ENCODE assay signal across 20 cellular contexts in the genomic region with DNA sequence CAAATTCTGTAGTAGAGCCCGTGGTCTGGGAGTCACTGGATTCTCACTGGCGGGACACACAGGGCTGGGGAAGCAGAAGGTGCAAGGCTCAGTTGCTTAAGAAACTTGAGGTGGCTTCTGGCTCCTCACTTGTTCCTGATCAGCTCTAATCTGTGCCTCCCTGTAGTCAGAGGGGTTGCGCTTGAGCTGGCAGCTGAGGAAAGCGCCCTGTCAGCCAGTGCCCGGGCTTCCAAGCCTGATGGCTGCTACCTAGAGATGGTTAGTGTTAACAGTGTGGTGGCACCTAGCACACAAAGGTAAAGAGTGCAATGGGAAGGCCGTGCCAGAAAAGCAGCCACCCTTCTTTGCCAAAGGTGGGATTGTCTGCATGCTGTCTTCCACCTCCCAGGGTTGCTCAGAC. TPM values are rescaled to one million over a fixed set of nuclear protein-coding genes. Genes with fewer than 3 reads are reported as not detected.
DNase-seq lines count a peak whose midpoint lies in the region; ATAC-seq and TF ChIP-seq lines count a peak whose summit lies in the region.
"Had no signal": no experiment of that assay in that cellular context is flagged by ENCODE, and none has a peak within 500 bp of the region (broad histone marks: within the 10 kb centered on the region; RNA-seq: fewer than 3 reads in every experiment).

No MANE protein-coding gene starts in this region.

- H3K79me2 ChIP-seq in Loucy (ENCODE audit: insufficient read depth, low read length): peaks cover 100% of the 10 kb centered on the region

- H3K36me3 ChIP-seq in Loucy (ENCODE audit: insufficient read depth, low read length): peaks cover 68% of the 10 kb centered on the region
- no peaks in the 10 kb centered on the region for H3K36me3 ChIP-seq in prostate gland

- H3K9me2 ChIP-seq in Loucy (replicated peaks; ENCODE audit: low read depth, low read length): no peaks in the 10 kb centered on the region

- CTCF ChIA-PET in CD4-positive, alpha-beta T cell (lab: Charles Lee): interaction anchor here (1.2 kb wide), 1 partner anchor 10 kb away, joined by 3 read pairs; no protein-coding TSS in a partner anchor

- H3K4me3 ChIP-seq in Loucy (ENCODE audit: low read length, poor library complexity, severe bottlenecking) (no peak overlapping the region), prostate gland (no peak overlapping the region)
- H3K4me3 ChIP-seq: ascending aorta, esophagus squamous epithelium, MG63, right atrium auricular region had no signal

- 64% methylated on average over 6 of the region's 6 CpGs for WGBS in prostate gland

- DNase-seq in CD4-positive, alpha-beta T cell: no peak
- DNase-seq in endothelial cell (ENCODE audit: low spot score) (no peak), progenitor cell of endocrine pancreas (ENCODE audit: low spot score, unreplicated experiment) (no peak), NOMO-1 (lab: John Stamatoyannopoulos, UW; ENCODE audit: unreplicated experiment in 2 of 2) (no peak), prostate gland (ENCODE audit: low spot score) (no peak), NCI-H2196 (lab: John Stamatoyannopoulos, UW; ENCODE audit: unreplicated experiment) (no peak)
- DNase-seq: activated CD4-positive, alpha-beta T cell treated with anti-CD3 and anti-CD28 coated beads, Interleukin-2, amount 10 ng/mL, durations not matched to agents 24 days and 14 days; activated naive CD4-positive, alpha-beta T cell treated with Interleukin-2 at 50 U/mL for 16 hours; CD8-positive, alpha-beta T cell; effector CD8-positive, alpha-beta T cell; esophagus squamous epithelium; GF-D8; MG63; NCI-H1436; NCI-H526 had no signal

- H4K20me1 ChIP-seq in Loucy (ENCODE audit: insufficient read depth, low read length, poor library complexity, severe bottlenecking): peaks cover 93% of the 10 kb centered on the region

- H3K4me1 ChIP-seq in Loucy (ENCODE audit: insufficient read depth, low read length, poor library complexity, severe bottlenecking) (peaks cover 40% of the 10 kb centered on the region), prostate gland (replicated peaks) (peaks cover 44% of the 10 kb centered on the region)

- H3K9me3 Mint-ChIP-seq in CD4-positive, alpha-beta T cell: no peaks in the 10 kb centered on the region
- H3K9me3 Mint-ChIP-seq in endothelial cell (ENCODE audit: unreplicated experiment): no peaks in the 10 kb centered on the region
- no peaks in the 10 kb centered on the region for H3K9me3 Mint-ChIP-seq in progenitor cell of endocrine pancreas (ENCODE audit: low read depth)
- H3K9me3 Mint-ChIP-seq: activated CD4-positive, alpha-beta T cell treated with anti-CD3 and anti-CD28 coated beads, Interleukin-2, amount 10 ng/mL, durations not matched to agents 24 days and 14 days; CD8-positive, alpha-beta T cell had no signal

- POLR2A ChIA-PET in CD4-positive, alpha-beta T cell (lab: Charles Lee): interaction anchor here (0.9 to 1.3 kb wide), 2 partner anchors 8 to 9 kb away, joined by 4 to 5 read pairs; a partner anchor contains a TSS

- peak overlapping the region; percentile 50 for H3K4me2 ChIP-seq in Loucy (ENCODE audit: low read depth, low read length, poor library complexity, severe bottlenecking)

- no peaks in the 10 kb centered on the region for H3K27me3 ChIP-seq in CD4-positive, alpha-beta T cell (ENCODE audit: control insufficient read depth, insufficient read depth, low read length)
- no peaks in the 10 kb centered on the region for H3K27me3 ChIP-seq in Loucy (ENCODE audit: insufficient read depth, low read length, poor library complexity, severe bottlenecking)
- no peaks in the 10 kb centered on the region for H3K27me3 ChIP-seq in prostate gland (replicated peaks; ENCODE audit: insufficient read depth)
- H3K27me3 ChIP-seq: ascending aorta, esophagus squamous epithelium, MG63, right atrium auricular region had no signal

- peaks cover 87% of the 10 kb centered on the region for H3K36me3 Mint-ChIP-seq in CD4-positive, alpha-beta T cell (ENCODE audit: low read depth)
- H3K36me3 Mint-ChIP-seq in endothelial cell (ENCODE audit: low read depth, unreplicated experiment) (peaks cover 26% of the 10 kb centered on the region), progenitor cell of endocrine pancreas (ENCODE audit: insufficient read depth) (peaks cover 16% of the 10 kb centered on the region)

- no peak overlapping the region for H3K27ac Mint-ChIP-seq in CD4-positive, alpha-beta T cell
- H3K27ac Mint-ChIP-seq in endothelial cell (ENCODE audit: unreplicated experiment) (peak overlapping the region; percentile 61), progenitor cell of endocrine pancreas (peak overlapping the region; percentile 37)
- H3K27ac Mint-ChIP-seq: activated CD4-positive, alpha-beta T cell treated with anti-CD3 and anti-CD28 coated beads, Interleukin-2, amount 10 ng/mL, durations not matched to agents 24 days and 14 days; CD8-positive, alpha-beta T cell had no signal

- H3K27me3 Mint-ChIP-seq in CD4-positive, alpha-beta T cell: no peaks in the 10 kb centered on the region
- H3K27me3 Mint-ChIP-seq in endothelial cell (ENCODE audit: unreplicated experiment) (no peaks in the 10 kb centered on the region), progenitor cell of endocrine pancreas (no peaks in the 10 kb centered on the region)
- H3K27me3 Mint-ChIP-seq: activated CD4-positive, alpha-beta T cell treated with anti-CD3 and anti-CD28 coated beads, Interleukin-2, amount 10 ng/mL, durations not matched to agents 24 days and 14 days had no signal

- no peak for TF ChIP-seq CTCF in CD4-positive, alpha-beta T cell (IDR thresholded peaks at IDR 0.05)
- no peak for TF ChIP-seq CTCF in Loucy (conservative IDR thresholded peaks at IDR 0.05; ENCODE audit: low read length)
- TF ChIP-seq CTCF in endothelial cell (IDR thresholded peaks at IDR 0.05; ENCODE audit: unreplicated experiment): no peak
- no peak for TF ChIP-seq CTCF in progenitor cell of endocrine pancreas (IDR thresholded peaks at IDR 0.05; ENCODE audit: unreplicated experiment)
- no peak for TF ChIP-seq CTCF in prostate gland (IDR thresholded peaks at IDR 0.05)

- H3K9me3 ChIP-seq in CD4-positive, alpha-beta T cell (ENCODE audit: control insufficient read depth, low read length): no peaks in the 10 kb centered on the region
- no peaks in the 10 kb centered on the region for H3K9me3 ChIP-seq in Loucy (ENCODE audit: insufficient read depth, low read depth, low read length)
- no peaks in the 10 kb centered on the region for H3K9me3 ChIP-seq in prostate gland
- H3K9me3 ChIP-seq: ascending aorta, esophagus squamous epithelium, MG63, right atrium auricular region had no signal

- no peak overlapping the region for H2AFZ ChIP-seq in Loucy (ENCODE audit: low read length)

- intact Hi-C loops in CD4-positive, alpha-beta T cell (cut with DNase I, micrococcal nuclease): loop anchor here in 1 of 2 experiments (5.0 kb wide), 1 partner anchor 34 kb away; no protein-coding TSS in a partner anchor
- intact Hi-C loops in prostate gland (cut with DNase I): no loop called here

- peak overlapping the region; percentile 34 for H3K4me3 Mint-ChIP-seq in CD4-positive, alpha-beta T cell
- H3K4me3 Mint-ChIP-seq in endothelial cell (ENCODE audit: unreplicated experiment): no peak overlapping the region
- no peak overlapping the region for H3K4me3 Mint-ChIP-seq in progenitor cell of endocrine pancreas (ENCODE audit: low read depth)
- H3K4me3 Mint-ChIP-seq: activated CD4-positive, alpha-beta T cell treated with anti-CD3 and anti-CD28 coated beads, Interleukin-2, amount 10 ng/mL, durations not matched to agents 24 days and 14 days; CD8-positive, alpha-beta T cell had no signal

- H3F3A ChIP-seq in Loucy (ENCODE audit: low read depth): no peaks in the 10 kb centered on the region

- peaks cover 89% of the 10 kb centered on the region for H3K4me1 Mint-ChIP-seq in CD4-positive, alpha-beta T cell (ENCODE audit: low read depth)
- peaks cover 23% of the 10 kb centered on the region for H3K4me1 Mint-ChIP-seq in endothelial cell (ENCODE audit: unreplicated experiment)
- peaks cover 60% of the 10 kb centered on the region for H3K4me1 Mint-ChIP-seq in progenitor cell of endocrine pancreas (ENCODE audit: low read depth)

- ATAC-seq in CD4-positive, alpha-beta T cell (ENCODE audit: poor library complexity): no peak
- ATAC-seq: CD8-positive, alpha-beta T cell had no signal

- no peak overlapping the region for H3K27ac ChIP-seq in CD4-positive, alpha-beta T cell (ENCODE audit: low read depth, low read length)
- H3K27ac ChIP-seq in prostate gland: no peak overlapping the region
- H3K27ac ChIP-seq: ascending aorta, HL-60, right atrium auricular region had no signal

- H3K9ac ChIP-seq in Loucy (ENCODE audit: low read depth, low read length, poor library complexity, severe bottlenecking): no peak overlapping the region

- TF ChIP-seq POLR2A in prostate gland (IDR thresholded peaks at IDR 0.05): no peak

RNA-seq across cellular contexts. Expression of a gene that starts 8.8 kb away (rescaled TPM):
- total RNA-seq in CD4-positive, alpha-beta T cell: 100 to 1,000 TPM; 269 to 272 TPM
- 223 TPM for total RNA-seq in endothelial cell (ENCODE audit: unreplicated experiment)
- 320 and 333 TPM in 2 replicates for total RNA-seq in progenitor cell of endocrine pancreas
- 100 to 1,000 TPM; 111 to 147 TPM for total RNA-seq in prostate gland

RNA-seq across cellular contexts. Expression of a gene that starts 40.5 kb away (rescaled TPM):
- total RNA-seq in CD4-positive, alpha-beta T cell: 10 to 100 TPM; 20.0 to 22.2 TPM
- total RNA-seq in endothelial cell (ENCODE audit: unreplicated experiment): 58.2 TPM
- 21.3 and 23.0 TPM in 2 replicates for total RNA-seq in progenitor cell of endocrine pancreas
- total RNA-seq in prostate gland: 100 to 1,000 TPM; 119 to 163 TPM

RNA-seq across cellular contexts. Expression of a gene that starts 48.8 kb away (rescaled TPM):
- total RNA-seq in CD4-positive, alpha-beta T cell: 1 to 10 TPM; 4.3 to 6.3 TPM
- total RNA-seq in endothelial cell (ENCODE audit: unreplicated experiment) (not detected), progenitor cell of endocrine pancreas (0.89 and 1.3 TPM in 2 replicates), prostate gland (1 to 10 TPM; 2.4 to 5.3 TPM)
- total RNA-seq: ascending aorta, glomerular endothelial cell had no signal
